Comparison of ENCODE assay signal across 8 cellular contexts in genomic region chr1:35931424-35932157, GRCh38. TPM values are rescaled to one million over a fixed set of nuclear protein-coding genes. Genes with fewer than 3 reads are reported as not detected.
DNase-seq lines count a peak whose midpoint lies in the region; ATAC-seq, FAIRE-seq and TF ChIP-seq lines count a peak whose summit lies in the region.

No MANE protein-coding gene starts in this region.

- peaks cover 54% of the 10 kb centered on the region for H3K79me2 ChIP-seq in HepG2 (ENCODE audit: insufficient read depth, low read length)

- CTCF ChIA-PET in HepG2 (lab: Yijun Ruan, JAX; ENCODE audit: low intra/inter-chr PET ratio, low total read pairs), result no interaction called here

- TF ChIP-seq RAD21 in HepG2 (CRISPR knock-in tag; IDR thresholded peaks at IDR 0.05), result no peak

- TF ChIP-seq EP300 in HepG2 (IDR thresholded peaks at IDR 0.05; ENCODE audit: low read depth in 2 of 2, low read length in 2 of 2) (no peak), HepG2 (CRISPR knock-in tag; IDR thresholded peaks at IDR 0.05; ENCODE audit: borderline replicate concordance) (no peak), tibial nerve (IDR thresholded peaks at IDR 0.05) (no peak)

- peak overlapping the region; percentile 93 to 97 (median 97) for H3K4me3 ChIP-seq in HepG2 (replicated peaks in 1 of 3; ENCODE audit: insufficient read depth in 1 of 3, low read depth in 2 of 3, low read length in 3 of 3)
- peak overlapping the region; percentile 61 to 96 (median 92) for H3K4me3 ChIP-seq in tibial nerve

- H4K20me1 ChIP-seq in HepG2 (ENCODE audit: insufficient read depth, low read length), result no peaks in the 10 kb centered on the region

- H3K9ac ChIP-seq in HepG2 (ENCODE audit: insufficient read depth, low read depth, low read length), result peak overlapping the region; percentile 94

- peak; percentile 24 for ATAC-seq in HG02623 (IDR thresholded peaks at IDR 0.05; ENCODE audit: unreplicated experiment)
- ATAC-seq in HepG2, result peak; percentile 55

- H3K4me1 ChIP-seq in HepG2 (ENCODE audit: insufficient read depth, low read length) (peaks cover 46% of the 10 kb centered on the region), tibial nerve (peaks cover 0 to 57% (median 16%) of the 10 kb centered on the region in 4 donors)

- FAIRE-seq in HepG2 (lab: Jason Lieb, UNC), result no peak

- no TSS peak for BruUV-seq in HepG2 (replicated peaks; lab: Mats Ljungman, UMichigan)

- no peaks in the 10 kb centered on the region for H3K9me3 ChIP-seq in HepG2 (ENCODE audit: low read length)
- H3K9me3 ChIP-seq in tibial nerve, result no peaks in the 10 kb centered on the region

- peak overlapping the region; percentile 97 for H3K27ac ChIP-seq in HepG2 (ENCODE audit: extremely low read length, insufficient read depth, low read length)
- H3K27ac ChIP-seq in tibial nerve, result peak overlapping the region; percentile 96 to 100 (median 98)

- H3K4me2 ChIP-seq in HepG2 (ENCODE audit: low read depth, low read length), result peak overlapping the region; percentile 70

- TF ChIP-seq CTCF in HepG2 (CRISPR knock-in tag; IDR thresholded peaks at IDR 0.05) (no peak), tibial nerve (IDR thresholded peaks at IDR 0.05) (no peak)

- H3K36me3 ChIP-seq in HepG2 (replicated peaks in 1 of 2; ENCODE audit: control insufficient read depth in 1 of 2, insufficient read depth in 2 of 2, low read length in 2 of 2) (no peaks in the 10 kb centered on the region), tibial nerve (no peaks in the 10 kb centered on the region)

- POLR2A ChIA-PET in HepG2 (lab: Yijun Ruan, JAX), result interaction anchor here (0.8 to 1.8 kb wide), 6 partner anchors 10 to 469 kb away, joined by 3 to 6 read pairs (median 4); partner anchors contain the start of gene CLSPN

- no peak for TF ChIP-seq POLR2A in HepG2 (IDR thresholded peaks at IDR 0.05; ENCODE audit: insufficient read depth in 1 of 2, low read depth in 2 of 2, low read length in 2 of 2)
- no peak for TF ChIP-seq POLR2A in tibial nerve (IDR thresholded peaks at IDR 0.05)

- no peak overlapping the region for H2AFZ ChIP-seq in HepG2 (ENCODE audit: low read length)

- in situ Hi-C loops in HepG2 (cut with HindIII; ENCODE audit: extremely low pct_ligation_motif_present, low pct_unique_long_range_greater_than_20kb), result no loop called here

- intact Hi-C loops in HepG2 (cut with micrococcal nuclease; ENCODE audit: unreplicated experiment), result no loop called here

- DNase-seq in NCI-H2107 (lab: John Stamatoyannopoulos, UW), result peak; percentile 16
- no peak for DNase-seq in NCI-H2107 treated with DMSO at 0.1 percent for 48 hours (lab: John Stamatoyannopoulos, UW; ENCODE audit: unreplicated experiment)
- DNase-seq in NCI-H82 (lab: John Stamatoyannopoulos, UW), result peak; percentile 63
- DNase-seq in cerebellar cortex (ENCODE audit: low spot score), result peak; percentile 34
- DNase-seq in HepG2 (ENCODE audit: low spot score), result peak; percentile 3
- DNase-seq in tibial nerve (ENCODE audit: low spot score in 2 of 2), result peak in 1 of 2 donors; percentile 28
- no peak for DNase-seq in NCI-H1436 treated with DMSO at 0.1 percent for 48 hours (lab: John Stamatoyannopoulos, UW)

- 1% methylated on average over 17 of the region's 30 CpGs for WGBS in HepG2 (ENCODE audit: low lambda C conversion rate)
- WGBS in tibial nerve, 2 donors, result 0 to 2% methylated on average over 13 to 26 of the region's 30 CpGs

- H3K27me3 ChIP-seq in HepG2 (ENCODE audit: control insufficient read depth in 1 of 2, insufficient read depth in 2 of 2, low read length in 2 of 2) (no peaks in the 10 kb centered on the region; a peak in 1 of 5 replicates), tibial nerve (no peaks in the 10 kb centered on the region)

TF ChIP-seq in HepG2, 621 proteins besides CTCF, POLR2A, EP300 and RAD21 (continues in another document):
- no peak for TF ChIP-seq ZBTB8A (CRISPR knock-in tag; IDR thresholded peaks at IDR 0.05; ENCODE audit: borderline replicate concordance, low read depth)
- TF ChIP-seq ZNF503 (CRISPR knock-in tag; IDR thresholded peaks at IDR 0.05), result 0 out of 2 replicates have a peak, but pooled peaks have one; percentile 35
- TF ChIP-seq ATF6 (CRISPR knock-in tag; conservative IDR thresholded peaks at IDR 0.05), result no peak

RNA-seq across cellular contexts. Expression of gene AGO3, which starts 0.7 kb away (rescaled TPM):
- 21.2 and 23.8 TPM in 2 replicates for total RNA-seq in HepG2 (2016; rRNA removed; fragmentation: Illumina TruSeq; extraction: Trizol)
- total RNA-seq in HepG2 (2016; cell fraction: cytosol; rRNA removed; fragmentation: Illumina TruSeq; extraction: Trizol; ENCODE audit: low read depth), result 18.8 and 19.1 TPM in 2 replicates
- 18.1 and 18.5 TPM in 2 replicates for total RNA-seq in HepG2 (2016; cell fraction: insoluble cytoplasmic fraction; rRNA removed; fragmentation: Illumina TruSeq; extraction: Trizol)
- 13.2 and 16.2 TPM in 2 replicates for total RNA-seq in HepG2 (2016; cell fraction: membrane; rRNA removed; fragmentation: Illumina TruSeq; extraction: Trizol)
- total RNA-seq in HepG2 (2016; cell fraction: nucleus; rRNA removed; fragmentation: Illumina TruSeq; extraction: Trizol), result 21.1 and 24.9 TPM in 2 replicates
- 18.3 and 27.1 TPM in 2 replicates for polyA plus RNA-seq in HepG2 (2011; rRNA removed)
- 8.7 and 8.8 TPM in 2 replicates for polyA plus RNA-seq in HepG2 (2011; cell fraction: cytosol; rRNA removed)
- 21.0 and 23.7 TPM in 2 replicates for polyA plus RNA-seq in HepG2 (2011; cell fraction: nucleus; rRNA removed)
- polyA plus RNA-seq in HepG2 (2012), result 7.9 and 8.4 TPM in 2 replicates
- polyA plus RNA-seq in HepG2 (2016; cell fraction: cytosol; fragmentation: Illumina TruSeq; extraction: Trizol; ENCODE audit: low read depth), result 3.3 and 5.3 TPM in 2 replicates
- polyA plus RNA-seq in HepG2 (2016; cell fraction: insoluble cytoplasmic fraction; fragmentation: Illumina TruSeq; extraction: Trizol; ENCODE audit: low read depth), result 9.8 and 10.6 TPM in 2 replicates
- polyA plus RNA-seq in HepG2 (2016; cell fraction: membrane; fragmentation: Illumina TruSeq; extraction: Trizol; ENCODE audit: low read depth), result 6.5 and 7.6 TPM in 2 replicates
- polyA plus RNA-seq in HepG2 (2016; cell fraction: nucleus; fragmentation: Illumina TruSeq; extraction: Trizol; ENCODE audit: insufficient read depth, low read depth), result 18.1 and 18.8 TPM in 2 replicates
- 99.7 and 150 TPM in 2 replicates for polyA minus RNA-seq in HepG2 (2011; rRNA and poly(A)+ RNA removed; ENCODE audit: low replicate concordance)
- 17.3 and 19.3 TPM in 2 replicates for polyA minus RNA-seq in HepG2 (2011; cell fraction: cytosol; rRNA and poly(A)+ RNA removed)
- polyA minus RNA-seq in HepG2 (2011; cell fraction: nucleus; rRNA and poly(A)+ RNA removed), result 61.3 and 78.4 TPM in 2 replicates
- total RNA-seq in tibial nerve, result 10 to 100 TPM; 16.2 to 31.8 (median 27.7) TPM

RNA-seq across cellular contexts. Expression of gene AGO1, which starts 48.6 kb away (rescaled TPM):
- total RNA-seq in HepG2 (2016; rRNA removed; fragmentation: Illumina TruSeq; extraction: Trizol) (18.6 and 24.6 TPM in 2 replicates), tibial nerve (10 to 100 TPM in 3 of 4 donors, 1 to 10 TPM in 1; 9.2 to 24.0 (median 20.1) TPM)
- 2.3 and 2.6 TPM in 2 replicates for total RNA-seq in HepG2 (2016; cell fraction: cytosol; rRNA removed; fragmentation: Illumina TruSeq; extraction: Trizol; ENCODE audit: low read depth)
- 17.7 and 19.0 TPM in 2 replicates for total RNA-seq in HepG2 (2016; cell fraction: insoluble cytoplasmic fraction; rRNA removed; fragmentation: Illumina TruSeq; extraction: Trizol)
- 14.3 and 15.4 TPM in 2 replicates for total RNA-seq in HepG2 (2016; cell fraction: membrane; rRNA removed; fragmentation: Illumina TruSeq; extraction: Trizol)
- total RNA-seq in HepG2 (2016; cell fraction: nucleus; rRNA removed; fragmentation: Illumina TruSeq; extraction: Trizol), result 13.4 and 15.9 TPM in 2 replicates
- 8.3 and 9.2 TPM in 2 replicates for polyA plus RNA-seq in HepG2 (2011; rRNA removed)
- polyA plus RNA-seq in HepG2 (2011; cell fraction: cytosol; rRNA removed), result 6.9 and 7.6 TPM in 2 replicates
- 14.5 and 14.6 TPM in 2 replicates for polyA plus RNA-seq in HepG2 (2011; cell fraction: nucleus; rRNA removed)
- 6.5 and 8.6 TPM in 2 replicates for polyA plus RNA-seq in HepG2 (2012)
- 1.6 and 1.7 TPM in 2 replicates for polyA plus RNA-seq in HepG2 (2016; cell fraction: cytosol; fragmentation: Illumina TruSeq; extraction: Trizol; ENCODE audit: low read depth)
- 10.9 and 13.4 TPM in 2 replicates for polyA plus RNA-seq in HepG2 (2016; cell fraction: insoluble cytoplasmic fraction; fragmentation: Illumina TruSeq; extraction: Trizol; ENCODE audit: low read depth)
- polyA plus RNA-seq in HepG2 (2016; cell fraction: membrane; fragmentation: Illumina TruSeq; extraction: Trizol; ENCODE audit: low read depth), result 6.6 and 6.7 TPM in 2 replicates
- 12.8 and 14.3 TPM in 2 replicates for polyA plus RNA-seq in HepG2 (2016; cell fraction: nucleus; fragmentation: Illumina TruSeq; extraction: Trizol; ENCODE audit: insufficient read depth, low read depth)
- polyA minus RNA-seq in HepG2 (2011; rRNA and poly(A)+ RNA removed; ENCODE audit: low replicate concordance), result 34.4 and 42.3 TPM in 2 replicates
- polyA minus RNA-seq in HepG2 (2011; cell fraction: cytosol; rRNA and poly(A)+ RNA removed), result 14.7 and 17.8 TPM in 2 replicates
- 11.6 and 13.8 TPM in 2 replicates for polyA minus RNA-seq in HepG2 (2011; cell fraction: nucleus; rRNA and poly(A)+ RNA removed)

Comparison
In these comparisons a context has a peak if more than half of its experiments do, and no peak if none do; other contexts are left out.
1. DNase-seq: peak in NCI-H2107 (single experiment), NCI-H82 (single experiment), cerebellar cortex (single experiment) and HepG2 (single experiment); none in NCI-H2107 treated with DMSO at 0.1 percent for 48 hours (single experiment) and NCI-H1436 treated with DMSO at 0.1 percent for 48 hours (single experiment).